1 cellular context compared by ENCODE assay signal in the genomic region with DNA sequence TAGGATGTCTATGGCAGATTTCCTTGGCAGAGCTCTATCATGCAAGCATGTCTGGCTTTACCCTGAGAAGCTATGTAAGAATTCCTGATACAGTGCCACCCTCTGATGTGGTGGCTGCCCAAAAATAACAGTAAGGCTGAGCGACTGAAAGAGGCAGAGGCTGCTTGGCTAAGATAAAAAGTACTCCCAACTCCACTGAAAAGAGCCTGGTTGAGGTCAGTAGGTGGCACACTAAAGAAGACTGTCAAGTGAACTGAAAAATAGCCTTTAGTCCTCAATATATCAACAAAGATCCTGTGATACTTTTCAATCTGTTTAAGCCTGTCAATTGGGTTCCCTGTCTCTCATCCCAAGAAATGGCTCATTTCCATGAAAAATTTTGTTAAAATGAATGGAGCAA.
TF ChIP-seq lines count a peak whose summit lies in the region.

No MANE protein-coding gene starts in this region.

TF ChIP-seq in H1, 55 proteins besides CTCF, POLR2A, EP300 and RAD21:
- TF ChIP-seq CREB1 (IDR thresholded peaks at IDR 0.05) = no peak
- TF ChIP-seq TEAD4 (IDR thresholded peaks at IDR 0.05; ENCODE audit: low read depth, low read length) = no peak
- no peak for TF ChIP-seq HDAC6 (IDR thresholded peaks at IDR 0.05; ENCODE audit: low read depth, low read length)
- no peak for TF ChIP-seq GTF2F1 (IDR thresholded peaks at IDR 0.05; ENCODE audit: borderline replicate concordance, low read depth, low read length)
- no peak for TF ChIP-seq CHD1 (IDR thresholded peaks at IDR 0.05; ENCODE audit: low read depth, low read length)
- no peak for TF ChIP-seq RBBP5 (IDR thresholded peaks at IDR 0.05; ENCODE audit: borderline replicate concordance, low read depth, low read length)
- no peak for TF ChIP-seq TCF12 (IDR thresholded peaks at IDR 0.05; ENCODE audit: low read depth, low read length)
- TF ChIP-seq, protein P1, sequence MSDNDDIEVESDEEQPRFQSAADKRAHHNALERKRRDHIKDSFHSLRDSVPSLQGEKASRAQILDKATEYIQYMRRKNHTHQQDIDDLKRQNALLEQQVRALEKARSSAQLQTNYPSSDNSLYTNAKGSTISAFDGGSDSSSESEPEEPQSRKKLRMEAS (IDR thresholded peaks at IDR 0.05) = no peak
- no peak for TF ChIP-seq NANOG (IDR thresholded peaks at IDR 0.05; ENCODE audit: insufficient read depth, low read depth, low read length, poor library complexity, severe bottlenecking)
- no peak for TF ChIP-seq ASH2L (IDR thresholded peaks at IDR 0.05; ENCODE audit: low read length)
- TF ChIP-seq, protein P2, sequence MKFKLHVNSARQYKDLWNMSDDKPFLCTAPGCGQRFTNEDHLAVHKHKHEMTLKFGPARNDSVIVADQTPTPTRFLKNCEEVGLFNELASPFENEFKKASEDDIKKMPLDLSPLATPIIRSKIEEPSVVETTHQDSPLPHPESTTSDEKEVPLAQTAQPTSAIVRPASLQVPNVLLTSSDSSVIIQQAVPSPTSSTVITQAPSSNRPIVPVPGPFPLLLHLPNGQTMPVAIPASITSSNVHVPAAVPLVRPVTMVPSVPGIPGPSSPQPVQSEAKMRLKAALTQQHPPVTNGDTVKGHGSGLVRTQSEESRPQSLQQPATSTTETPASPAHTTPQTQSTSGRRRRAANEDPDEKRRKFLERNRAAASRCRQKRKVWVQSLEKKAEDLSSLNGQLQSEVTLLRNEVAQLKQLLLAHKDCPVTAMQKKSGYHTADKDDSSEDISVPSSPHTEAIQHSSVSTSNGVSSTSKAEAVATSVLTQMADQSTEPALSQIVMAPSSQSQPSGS (IDR thresholded peaks at IDR 0.05; ENCODE audit: low read length) = no peak
